8 cellular contexts compared by ENCODE assay signal in the genomic region with DNA sequence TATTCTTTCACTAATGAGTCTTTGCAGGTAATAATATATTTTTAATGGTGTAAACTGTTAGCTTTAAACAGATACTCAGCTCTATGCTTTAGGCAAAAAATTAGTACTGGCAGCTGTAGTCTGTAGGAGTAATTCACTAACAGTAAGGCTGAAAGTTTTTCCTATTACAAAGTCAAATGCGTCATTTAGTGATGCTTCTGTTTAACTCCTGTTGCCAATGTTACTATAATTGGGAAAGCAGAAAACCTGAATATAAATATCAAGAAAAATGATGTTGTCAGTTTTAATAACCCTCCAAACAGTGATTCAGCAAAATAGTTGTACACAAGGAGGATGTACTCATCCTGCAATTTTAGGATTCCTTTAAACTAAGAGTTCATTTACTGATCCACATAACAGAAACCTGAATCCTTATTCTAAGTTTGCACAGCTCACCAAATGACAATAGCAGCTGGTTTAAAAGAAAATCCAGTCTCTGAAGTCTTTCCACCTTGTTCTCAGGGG. TPM values are rescaled to one million over a fixed set of nuclear protein-coding genes. Genes with fewer than 3 reads are reported as not detected.
DNase-seq lines count a peak whose midpoint lies in the region; ATAC-seq and TF ChIP-seq lines count a peak whose summit lies in the region.
"Had no signal": no experiment of that assay in that cellular context is flagged by ENCODE, and none has a peak within 500 bp of the region (broad histone marks: within the 10 kb centered on the region; RNA-seq: fewer than 3 reads in every experiment).

No MANE protein-coding gene starts in this region.

- H3K4me2 ChIP-seq in fibroblast of lung (ENCODE audit: extremely low read depth, insufficient read depth, low read length) (peak overlapping the region; percentile 42), mesendoderm (ENCODE audit: low read length) (no peak overlapping the region)

- H3K4me3 ChIP-seq in RWPE2 (ENCODE audit: severe bottlenecking) (no peak overlapping the region), fibroblast of lung (replicated peaks in 1 of 4; ENCODE audit: control extremely low read depth in 1 of 4, insufficient read depth in 1 of 4, low read depth in 3 of 4, low read length in 4 of 4) (no peak overlapping the region), skeletal muscle tissue (ENCODE audit: low read length in 3 of 3) (no peak overlapping the region), mesendoderm (ENCODE audit: low read length) (no peak overlapping the region)

- no CpG with 5 or more reads among the region's 1 CpG for WGBS in mesendoderm (ENCODE audit: extremely low coverage, insufficient coverage, low lambda C conversion rate)

- H3K27ac ChIP-seq in RWPE2 (ENCODE audit: poor library complexity, severe bottlenecking) (peak overlapping the region; percentile 52), fibroblast of lung (ENCODE audit: insufficient read depth, low read length) (peak overlapping the region; percentile 85), skeletal muscle tissue (ENCODE audit: low read depth, low read length) (peak overlapping the region; percentile 31), mesendoderm (ENCODE audit: low read depth, low read length) (no peak overlapping the region)

- H4K20me1 ChIP-seq in fibroblast of lung (ENCODE audit: control insufficient read depth, extremely low read depth, insufficient read depth, low read length) = no peaks in the 10 kb centered on the region

- H4K5ac ChIP-seq in mesendoderm (ENCODE audit: low read length) = no peak overlapping the region

- no peak overlapping the region for H3K18ac ChIP-seq in mesendoderm (ENCODE audit: low read length)

- no peak for TF ChIP-seq CTCF in RWPE2 (IDR thresholded peaks at IDR 0.05; ENCODE audit: poor library complexity, severe bottlenecking)
- no peak for TF ChIP-seq CTCF in fibroblast of lung (conservative IDR thresholded peaks at IDR 0.05 in 1 of 2, IDR thresholded peaks at IDR 0.05 in 1 of 2; ENCODE audit: low read depth in 1 of 2, low read length in 2 of 2)

- H2AK5ac ChIP-seq in mesendoderm (ENCODE audit: low read length) = no peak overlapping the region

- no peak overlapping the region for H3K23ac ChIP-seq in mesendoderm (ENCODE audit: low read length)

- no peak overlapping the region for H3K9ac ChIP-seq in fibroblast of lung (ENCODE audit: insufficient read depth, low read length)
- H3K9ac ChIP-seq in skeletal muscle tissue (ENCODE audit: low read depth in 1 of 3, low read length in 3 of 3) = peak overlapping the region in 1 of 3 donors; percentile 43
- H3K9ac ChIP-seq in mesendoderm (ENCODE audit: low read length) = no peak overlapping the region

- no peaks in the 10 kb centered on the region for H3K27me3 ChIP-seq in RWPE2 (ENCODE audit: insufficient read depth, poor library complexity, severe bottlenecking)
- no peaks in the 10 kb centered on the region for H3K27me3 ChIP-seq in fibroblast of lung (ENCODE audit: control insufficient read depth, insufficient read depth, low read length)
- no peaks in the 10 kb centered on the region for H3K27me3 ChIP-seq in skeletal muscle tissue (ENCODE audit: control insufficient read depth in 3 of 3, insufficient read depth in 3 of 3, low read length in 3 of 3)
- H3K27me3 ChIP-seq in mesendoderm (ENCODE audit: insufficient read depth, low read length, poor library complexity) = no peaks in the 10 kb centered on the region

- H3K9me3 ChIP-seq in RWPE2 (ENCODE audit: severe bottlenecking) = no peaks in the 10 kb centered on the region
- H3K9me3 ChIP-seq in fibroblast of lung (ENCODE audit: control insufficient read depth, insufficient read depth, low read depth, low read length) = no peaks in the 10 kb centered on the region
- H3K9me3 ChIP-seq in skeletal muscle tissue (ENCODE audit: control insufficient read depth in 3 of 3, low read length in 3 of 3) = no peaks in the 10 kb centered on the region

- H3K56ac ChIP-seq in mesendoderm (ENCODE audit: low read length) = no peak overlapping the region

- H3K36me3 ChIP-seq in RWPE2 (ENCODE audit: low read depth) (peaks cover 59% of the 10 kb centered on the region), fibroblast of lung (ENCODE audit: control insufficient read depth, insufficient read depth, low read length) (no peaks in the 10 kb centered on the region), skeletal muscle tissue (ENCODE audit: control insufficient read depth in 3 of 3, insufficient read depth in 3 of 3, low read length in 3 of 3) (peaks cover 0 to 2% (median 0%) of the 10 kb centered on the region in 3 donors), mesendoderm (ENCODE audit: control insufficient read depth, insufficient read depth, low read length) (no peaks in the 10 kb centered on the region)

- ATAC-seq in RWPE2 (ENCODE audit: low read depth) (no peak), GM18858 (IDR thresholded peaks at IDR 0.05; ENCODE audit: unreplicated experiment) (no peak)

- peaks cover 81% of the 10 kb centered on the region for H3K79me2 ChIP-seq in fibroblast of lung (ENCODE audit: control insufficient read depth, insufficient read depth, low read length)
- H3K79me2 ChIP-seq in mesendoderm (ENCODE audit: control insufficient read depth, insufficient read depth, low read length) = peaks cover 35% of the 10 kb centered on the region

- H3K4ac ChIP-seq in mesendoderm (ENCODE audit: low read depth, low read length) = no peak overlapping the region

- H3K79me1 ChIP-seq in mesendoderm (ENCODE audit: low read length) = peaks cover 22% of the 10 kb centered on the region

- H3K4me1 ChIP-seq in RWPE2 (ENCODE audit: insufficient read depth, poor library complexity, severe bottlenecking) = peaks cover 49% of the 10 kb centered on the region
- peaks cover 10% of the 10 kb centered on the region for H3K4me1 ChIP-seq in fibroblast of lung (ENCODE audit: control insufficient read depth, extremely low read depth, insufficient read depth, low read length)
- H3K4me1 ChIP-seq in skeletal muscle tissue (ENCODE audit: control insufficient read depth in 3 of 3, insufficient read depth in 3 of 3, low read length in 3 of 3) = peaks cover 9 to 14% (median 10%) of the 10 kb centered on the region in 3 donors
- no peaks in the 10 kb centered on the region for H3K4me1 ChIP-seq in mesendoderm (ENCODE audit: control insufficient read depth, low read depth, low read length)

- H2BK120ac ChIP-seq in mesendoderm (ENCODE audit: low read depth, low read length) = no peak overlapping the region

- H2AFZ ChIP-seq in fibroblast of lung (ENCODE audit: low read length) = no peak overlapping the region

- no peak overlapping the region for H2BK15ac ChIP-seq in mesendoderm (replicated peaks; ENCODE audit: low read depth)

- H4K8ac ChIP-seq in mesendoderm (ENCODE audit: low read depth, low read length) = no peak overlapping the region

- DNase-seq in GM03348 (ENCODE audit: low spot score) (peak; percentile 54), RWPE2 (ENCODE audit: low spot score) (no peak), fibroblast of lung (ENCODE audit: low read depth in 2 of 2) (peak; percentile 76 to 88), SKM-1 treated with dmso at 0.1 percent for 144 hours (lab: John Stamatoyannopoulos, UW; ENCODE audit: unreplicated experiment) (no peak), mesendoderm (no peak)
- DNase-seq: NCI-H748 treated with DMSO at 0.1 percent for 48 hours had no signal

- no peak overlapping the region for H2BK5ac ChIP-seq in mesendoderm (ENCODE audit: low read length)

RNA-seq across cellular contexts. Expression of a gene that starts 4.3 kb away (rescaled TPM):
- total RNA-seq in fibroblast of lung (53.7 and 73.8 TPM in 2 replicates), skeletal muscle tissue (25.6 TPM)
- 54.1 and 60.1 TPM in 2 replicates for polyA plus RNA-seq in fibroblast of lung
- 37.3 and 39.1 TPM in 2 replicates for polyA plus RNA-seq in fibroblast of lung (2012)
- 8.6 and 15.3 TPM in 2 replicates for polyA minus RNA-seq in fibroblast of lung (ENCODE audit: low replicate concordance)
- 20.0 TPM for polyA plus RNA-seq in mesendoderm (2013, experiment 1 of 2)
- 20.5 TPM for polyA plus RNA-seq in mesendoderm (2013, experiment 2 of 2)

Comparison
In these comparisons a context has a peak if more than half of its experiments do, and no peak if none do; other contexts are left out.
1. DNase-seq: peak in GM03348 (single experiment) and fibroblast of lung (2 of 2); none in RWPE2 (single experiment), SKM-1 treated with dmso at 0.1 percent for 144 hours (single experiment) and mesendoderm (single experiment).